ENCODE assay signal across 1 cellular context in genomic region chrX:153634832-153635231, GRCh38.
TF ChIP-seq lines count a peak whose summit lies in the region.

No MANE protein-coding gene starts in this region.

TF ChIP-seq in HepG2, 621 proteins besides CTCF, POLR2A, EP300 and RAD21 (continues in another document):
- TF ChIP-seq ETV5 (CRISPR knock-in tag; IDR thresholded peaks at IDR 0.05; ENCODE audit: borderline replicate concordance) (peak; percentile 43; the same call in 1 of the 2 replicates), KDM6A (CRISPR knock-in tag; IDR thresholded peaks at IDR 0.05; ENCODE audit: low read depth) (peak; percentile 68), NCOR1 (IDR thresholded peaks at IDR 0.05; ENCODE audit: borderline replicate concordance, low read length) (peak; percentile 52; the same call in 1 of the 2 replicates), NCOA2 (CRISPR knock-in tag; IDR thresholded peaks at IDR 0.05) (0 out of 2 replicates have a peak, but pooled peaks have one; percentile 43), TBX2 (CRISPR knock-in tag; IDR thresholded peaks at IDR 0.05; ENCODE audit: borderline replicate concordance) (no peak), NR2C2 (CRISPR knock-in tag; IDR thresholded peaks at IDR 0.05; ENCODE audit: borderline replicate concordance) (0 out of 2 replicates have a peak, but pooled peaks have one; percentile 20), TBX3 (IDR thresholded peaks at IDR 0.05; ENCODE audit: borderline replicate concordance) (no peak), ZNF234 (CRISPR knock-in tag; conservative IDR thresholded peaks at IDR 0.05) (no peak), TFDP2 (CRISPR knock-in tag; IDR thresholded peaks at IDR 0.05) (0 out of 2 replicates have a peak, but pooled peaks have one; percentile 28), ELF3 (CRISPR knock-in tag; IDR thresholded peaks at IDR 0.05) (peak; percentile 60; the same call in 1 of the 2 replicates), ETV6 (CRISPR knock-in tag; conservative IDR thresholded peaks at IDR 0.05) (no peak), ZNF121 (CRISPR knock-in tag; IDR thresholded peaks at IDR 0.05) (peak; percentile 60; the same call in 1 of the 2 replicates), HIC2 (CRISPR knock-in tag; IDR thresholded peaks at IDR 0.05; ENCODE audit: low read depth) (0 out of 2 replicates have a peak, but pooled peaks have one; percentile 39), TARDBP (CRISPR knock-in tag; IDR thresholded peaks at IDR 0.05) (peak; percentile 49; the same call in 1 of the 2 replicates), ZFP91 (CRISPR knock-in tag; IDR thresholded peaks at IDR 0.05; ENCODE audit: borderline replicate concordance) (peak; percentile 70; the same call in 1 of the 2 replicates), NR2F1 (CRISPR knock-in tag; IDR thresholded peaks at IDR 0.05) (0 out of 4 replicates have a peak, but pooled peaks of 1 of the 2 experiments have one; percentile 15), HIVEP1 (CRISPR knock-in tag; IDR thresholded peaks at IDR 0.05) (0 out of 2 replicates have a peak, but pooled peaks have one; percentile 38), ZBTB38 (CRISPR knock-in tag; IDR thresholded peaks at IDR 0.05) (peak; percentile 91), SOX13 (IDR thresholded peaks at IDR 0.05) (no peak), SOX13 (CRISPR knock-in tag; conservative IDR thresholded peaks at IDR 0.05 in 1 of 2, IDR thresholded peaks at IDR 0.05 in 1 of 2) (peak in 1 of 2 experiments; percentile 8; a peak in 1 of 4 replicates), THRA (CRISPR knock-in tag; IDR thresholded peaks at IDR 0.05; ENCODE audit: borderline replicate concordance) (peak; percentile 29; the same call in 1 of the 2 replicates), MED8 (CRISPR knock-in tag; IDR thresholded peaks at IDR 0.05; ENCODE audit: insufficient replicate concordance) (peak; percentile 40), SAP130 (CRISPR knock-in tag; IDR thresholded peaks at IDR 0.05; ENCODE audit: low read depth) (peak; percentile 34; the same call in 1 of the 2 replicates), HDAC1 (CRISPR knock-in tag; IDR thresholded peaks at IDR 0.05) (peak; percentile 55; the same call in 1 of the 2 replicates), ZNF101 (CRISPR knock-in tag; IDR thresholded peaks at IDR 0.05; ENCODE audit: borderline replicate concordance, low read depth) (no peak), ZNF687 (CRISPR knock-in tag; IDR thresholded peaks at IDR 0.05) (peak; percentile 98), ZNF607 (CRISPR knock-in tag; IDR thresholded peaks at IDR 0.05; ENCODE audit: borderline replicate concordance) (0 out of 2 replicates have a peak, but pooled peaks have one; percentile 23), RXRB (CRISPR knock-in tag; IDR thresholded peaks at IDR 0.05; ENCODE audit: borderline replicate concordance) (peak; percentile 35; the same call in 1 of the 2 replicates), SPEN (CRISPR knock-in tag; IDR thresholded peaks at IDR 0.05; ENCODE audit: low read depth) (0 out of 2 replicates have a peak, but pooled peaks have one; percentile 23), ZFX (CRISPR knock-in tag; IDR thresholded peaks at IDR 0.05; ENCODE audit: low read depth) (peak; percentile 65)
- TF ChIP-seq, protein P1, sequence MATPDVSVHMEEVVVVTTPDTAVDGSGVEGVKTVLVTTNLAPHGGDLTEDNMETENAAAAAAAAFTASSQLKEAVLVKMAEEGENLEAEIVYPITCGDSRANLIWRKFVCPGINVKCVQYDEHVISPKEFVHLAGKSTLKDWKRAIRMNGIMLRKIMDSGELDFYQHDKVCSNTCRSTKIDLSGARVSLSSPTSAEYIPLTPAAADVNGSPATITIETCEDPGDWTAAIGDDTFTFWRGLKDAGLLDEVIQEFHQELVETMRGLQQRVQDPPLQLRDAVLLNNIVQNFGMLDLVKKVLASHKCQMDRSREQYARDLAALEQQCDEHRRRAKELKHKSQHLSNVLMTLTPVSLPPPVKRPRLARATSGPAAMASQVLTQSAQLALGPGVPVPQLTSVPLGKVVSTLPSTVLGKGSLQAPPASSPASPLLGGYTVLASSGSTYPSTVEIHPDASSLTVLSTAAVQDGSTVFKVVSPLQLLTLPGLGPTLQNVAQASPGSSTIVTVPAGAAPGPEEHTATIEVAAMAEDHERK (CRISPR knock-in tag; IDR thresholded peaks at IDR 0.05; ENCODE audit: low read depth): no peak
- TF ChIP-seq, protein P2, sequence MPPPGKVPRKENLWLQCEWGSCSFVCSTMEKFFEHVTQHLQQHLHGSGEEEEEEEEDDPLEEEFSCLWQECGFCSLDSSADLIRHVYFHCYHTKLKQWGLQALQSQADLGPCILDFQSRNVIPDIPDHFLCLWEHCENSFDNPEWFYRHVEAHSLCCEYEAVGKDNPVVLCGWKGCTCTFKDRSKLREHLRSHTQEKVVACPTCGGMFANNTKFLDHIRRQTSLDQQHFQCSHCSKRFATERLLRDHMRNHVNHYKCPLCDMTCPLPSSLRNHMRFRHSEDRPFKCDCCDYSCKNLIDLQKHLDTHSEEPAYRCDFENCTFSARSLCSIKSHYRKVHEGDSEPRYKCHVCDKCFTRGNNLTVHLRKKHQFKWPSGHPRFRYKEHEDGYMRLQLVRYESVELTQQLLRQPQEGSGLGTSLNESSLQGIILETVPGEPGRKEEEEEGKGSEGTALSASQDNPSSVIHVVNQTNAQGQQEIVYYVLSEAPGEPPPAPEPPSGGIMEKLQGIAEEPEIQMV (CRISPR knock-in tag; IDR thresholded peaks at IDR 0.05; ENCODE audit: low read depth): 0 out of 2 replicates have a peak, but pooled peaks have one; percentile 35
- TF ChIP-seq, protein P3, sequence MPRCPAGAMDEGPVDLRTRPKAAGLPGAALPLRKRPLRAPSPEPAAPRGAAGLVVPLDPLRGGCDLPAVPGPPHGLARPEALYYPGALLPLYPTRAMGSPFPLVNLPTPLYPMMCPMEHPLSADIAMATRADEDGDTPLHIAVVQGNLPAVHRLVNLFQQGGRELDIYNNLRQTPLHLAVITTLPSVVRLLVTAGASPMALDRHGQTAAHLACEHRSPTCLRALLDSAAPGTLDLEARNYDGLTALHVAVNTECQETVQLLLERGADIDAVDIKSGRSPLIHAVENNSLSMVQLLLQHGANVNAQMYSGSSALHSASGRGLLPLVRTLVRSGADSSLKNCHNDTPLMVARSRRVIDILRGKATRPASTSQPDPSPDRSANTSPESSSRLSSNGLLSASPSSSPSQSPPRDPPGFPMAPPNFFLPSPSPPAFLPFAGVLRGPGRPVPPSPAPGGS (CRISPR knock-in tag; IDR thresholded peaks at IDR 0.05): peak; percentile 27; the same call in 1 of the 2 replicates
- TF ChIP-seq, protein P4, sequence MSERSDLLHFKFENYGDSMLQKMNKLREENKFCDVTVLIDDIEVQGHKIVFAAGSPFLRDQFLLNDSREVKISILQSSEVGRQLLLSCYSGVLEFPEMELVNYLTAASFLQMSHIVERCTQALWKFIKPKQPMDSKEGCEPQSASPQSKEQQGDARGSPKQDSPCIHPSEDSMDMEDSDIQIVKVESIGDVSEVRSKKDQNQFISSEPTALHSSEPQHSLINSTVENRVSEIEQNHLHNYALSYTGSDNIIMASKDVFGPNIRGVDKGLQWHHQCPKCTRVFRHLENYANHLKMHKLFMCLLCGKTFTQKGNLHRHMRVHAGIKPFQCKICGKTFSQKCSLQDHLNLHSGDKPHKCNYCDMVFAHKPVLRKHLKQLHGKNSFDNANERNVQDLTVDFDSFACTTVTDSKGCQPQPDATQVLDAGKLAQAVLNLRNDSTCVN (CRISPR knock-in tag; IDR thresholded peaks at IDR 0.05; ENCODE audit: borderline replicate concordance): peak; percentile 55; the same call in 1 of the 2 replicates
- TF ChIP-seq, protein P5, sequence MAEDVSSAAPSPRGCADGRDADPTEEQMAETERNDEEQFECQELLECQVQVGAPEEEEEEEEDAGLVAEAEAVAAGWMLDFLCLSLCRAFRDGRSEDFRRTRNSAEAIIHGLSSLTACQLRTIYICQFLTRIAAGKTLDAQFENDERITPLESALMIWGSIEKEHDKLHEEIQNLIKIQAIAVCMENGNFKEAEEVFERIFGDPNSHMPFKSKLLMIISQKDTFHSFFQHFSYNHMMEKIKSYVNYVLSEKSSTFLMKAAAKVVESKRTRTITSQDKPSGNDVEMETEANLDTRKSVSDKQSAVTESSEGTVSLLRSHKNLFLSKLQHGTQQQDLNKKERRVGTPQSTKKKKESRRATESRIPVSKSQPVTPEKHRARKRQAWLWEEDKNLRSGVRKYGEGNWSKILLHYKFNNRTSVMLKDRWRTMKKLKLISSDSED (CRISPR knock-in tag; IDR thresholded peaks at IDR 0.05): no peak
